1 cellular context compared by ENCODE assay signal in genomic region chr19:57803265-57803593, GRCh38.
TF ChIP-seq lines count a peak whose summit lies in the region.

No MANE protein-coding gene starts in this region.

TF ChIP-seq in endothelial cell of umbilical vein, 7 proteins besides CTCF, POLR2A, EP300 and RAD21 (continued from another document):
- TF ChIP-seq POLR2AphosphoS5 (IDR thresholded peaks at IDR 0.05; ENCODE audit: insufficient read depth, low read depth, low read length) = no peak
- no peak for TF ChIP-seq EZH2 (IDR thresholded peaks at IDR 0.05; ENCODE audit: borderline replicate concordance, low read depth, low read length, severe bottlenecking)
- no peak for TF ChIP-seq JUN (IDR thresholded peaks at IDR 0.05; ENCODE audit: borderline replicate concordance, insufficient read depth, insufficient read length, low read depth)
- TF ChIP-seq FOS (IDR thresholded peaks at IDR 0.05; ENCODE audit: borderline replicate concordance, insufficient read depth, low read length) = no peak
- no peak for TF ChIP-seq GATA2 (IDR thresholded peaks at IDR 0.05; ENCODE audit: insufficient read depth, insufficient read length, low read depth, low read length)
